In genomic region chr19:16572332-16573211, GRCh38 we compare ENCODE assay signal across 1 cellular context.
A peak's percentile ranks its signal among the peaks of the same experiment; 100 is the strongest.
TF ChIP-seq lines count a peak whose summit lies in the region.

SLC35E1 (minus strand) TSS chr19:16572415; CDS start chr19:16572364, 51 bp downstream.

TF ChIP-seq in HepG2, 621 proteins besides CTCF, POLR2A, EP300 and RAD21 (continued from another document and continues in another):
- TF ChIP-seq NFAT5 (CRISPR knock-in tag; IDR thresholded peaks at IDR 0.05) (no peak), SKIL (CRISPR knock-in tag; IDR thresholded peaks at IDR 0.05; ENCODE audit: borderline replicate concordance) (no peak), SOX5 (CRISPR knock-in tag; IDR thresholded peaks at IDR 0.05; ENCODE audit: borderline replicate concordance) (0 out of 2 replicates have a peak, but pooled peaks have one; percentile 35), HOXA3 (CRISPR knock-in tag; IDR thresholded peaks at IDR 0.05) (peak; percentile 97), HOXD1 (CRISPR knock-in tag; IDR thresholded peaks at IDR 0.05) (no peak; the same call in 1 of the 2 replicates), SRSF9 (IDR thresholded peaks at IDR 0.05; ENCODE audit: borderline replicate concordance, insufficient read depth, low read depth, low read length, poor library complexity, severe bottlenecking) (no peak), ZNF143 (CRISPR knock-in tag; IDR thresholded peaks at IDR 0.05) (peak; percentile 75), ZNF784 (CRISPR knock-in tag; IDR thresholded peaks at IDR 0.05; ENCODE audit: borderline replicate concordance) (peak; percentile 65; the same call in 1 of the 2 replicates), ZKSCAN1 (IDR thresholded peaks at IDR 0.05; ENCODE audit: low read length) (no peak), ZMYM2 (CRISPR knock-in tag; IDR thresholded peaks at IDR 0.05) (no peak), POLR2G (IDR thresholded peaks at IDR 0.05; ENCODE audit: low read depth, low read length) (peak; percentile 89), SNRNP70 (IDR thresholded peaks at IDR 0.05; ENCODE audit: low read depth, low read length) (no peak), SNAPC5 (CRISPR knock-in tag; IDR thresholded peaks at IDR 0.05; ENCODE audit: borderline replicate concordance) (no peak), SP140L (CRISPR knock-in tag; IDR thresholded peaks at IDR 0.05; ENCODE audit: borderline replicate concordance) (no peak), MAFF (IDR thresholded peaks at IDR 0.05; ENCODE audit: low read depth, low read length) (no peak), MLX (CRISPR knock-in tag; IDR thresholded peaks at IDR 0.05) (no peak), GPBP1L1 (CRISPR knock-in tag; IDR thresholded peaks at IDR 0.05) (no peak), GABPA (IDR thresholded peaks at IDR 0.05; ENCODE audit: low read depth, low read length) (peak; percentile 93), GABPA (CRISPR knock-in tag; IDR thresholded peaks at IDR 0.05; ENCODE audit: low read depth) (peak; percentile 95), MTERF4 (CRISPR knock-in tag; IDR thresholded peaks at IDR 0.05) (peak; percentile 71; the same call in 1 of the 2 replicates), PRPF4 (IDR thresholded peaks at IDR 0.05; ENCODE audit: low read depth, low read length, poor library complexity, severe bottlenecking) (no peak), TGIF2 (CRISPR knock-in tag; IDR thresholded peaks at IDR 0.05) (0 out of 2 replicates have a peak, but pooled peaks have one; percentile 30), E2F1 (CRISPR knock-in tag; IDR thresholded peaks at IDR 0.05) (no peak), ARID4A (CRISPR knock-in tag; IDR thresholded peaks at IDR 0.05; ENCODE audit: borderline replicate concordance) (peak; percentile 95), ZBTB25 (CRISPR knock-in tag; IDR thresholded peaks at IDR 0.05) (peak; percentile 96), TBX2 (CRISPR knock-in tag; IDR thresholded peaks at IDR 0.05; ENCODE audit: borderline replicate concordance) (no peak), IRF2 (CRISPR knock-in tag; IDR thresholded peaks at IDR 0.05) (peak; percentile 88), ZNF12 (CRISPR knock-in tag; IDR thresholded peaks at IDR 0.05) (no peak), ZNF282 (IDR thresholded peaks at IDR 0.05; ENCODE audit: partially characterized antibody) (no peak), ZBTB10 (CRISPR knock-in tag; IDR thresholded peaks at IDR 0.05; ENCODE audit: borderline replicate concordance) (peak; percentile 20; the same call in 1 of the 2 replicates), NFYB (CRISPR knock-in tag; IDR thresholded peaks at IDR 0.05) (peak; percentile 82)
